Comparison of ENCODE assay signal across 8 cellular contexts in genomic region chr15:25710184-25710583, GRCh38.
DNase-seq lines count a peak whose midpoint lies in the region; ATAC-seq and TF ChIP-seq lines count a peak whose summit lies in the region.

No MANE protein-coding gene starts in this region.

- no peak overlapping the region for H3K4me3 ChIP-seq in GM23338
- no peak overlapping the region for H3K4me3 ChIP-seq in tibial nerve

- H3K9me2 ChIP-seq in GM23338 (ENCODE audit: insufficient read depth): no peaks in the 10 kb centered on the region

- H4K20me1 ChIP-seq in GM23338 (replicated peaks; ENCODE audit: insufficient read depth): no peaks in the 10 kb centered on the region

- H3K4me3 Mint-ChIP-seq in GM23338: no peak overlapping the region

- no peaks in the 10 kb centered on the region for H3F3A ChIP-seq in GM23338 (replicated peaks; ENCODE audit: low read depth)

- H2AFZ ChIP-seq in GM23338: no peak overlapping the region

- DNase-seq in AG08396 (ENCODE audit: low spot score) (peak; percentile 63), GM23338 (ENCODE audit: low spot score) (peak; percentile 82), UCSD-AML1 (lab: John Stamatoyannopoulos, UW; ENCODE audit: unreplicated experiment) (peak; percentile 46), myocyte (ENCODE audit: low read depth) (peak; percentile 32), tibial nerve (ENCODE audit: low spot score in 2 of 2) (peak in 1 of 2 donors; percentile 20), NOMO-1 (lab: John Stamatoyannopoulos, UW; ENCODE audit: unreplicated experiment in 2 of 2) (no peak), inferior parietal cortex (ENCODE audit: extremely low spot score) (no peak)
- peak; percentile 10 for DNase-seq in central memory CD4-positive, alpha-beta T cell

- no peaks in the 10 kb centered on the region for H3K79me2 ChIP-seq in GM23338 (replicated peaks; ENCODE audit: insufficient read depth)

- H3K27ac Mint-ChIP-seq in GM23338: no peak overlapping the region

- no peaks in the 10 kb centered on the region for H3K9me3 Mint-ChIP-seq in GM23338

- TF ChIP-seq EP300 in tibial nerve (IDR thresholded peaks at IDR 0.05): no peak

- H3K4me1 Mint-ChIP-seq in GM23338: 0 out of 3 replicates have a peak, but pooled peaks cover 4% of the 10 kb centered on the region

- H3K4me2 ChIP-seq in GM23338: no peak overlapping the region

- H3K36me3 ChIP-seq in GM23338 (ENCODE audit: insufficient read depth): no peaks in the 10 kb centered on the region
- H3K36me3 ChIP-seq in tibial nerve: peaks cover 0 to 25% (median 0%) of the 10 kb centered on the region in 3 donors

- H3K36me3 Mint-ChIP-seq in GM23338 (ENCODE audit: low read depth): no peaks in the 10 kb centered on the region

- H3K27ac ChIP-seq in GM23338 (ENCODE audit: low read depth): no peak overlapping the region
- no peak overlapping the region for H3K27ac ChIP-seq in tibial nerve

- ATAC-seq in GM23338: peak; percentile 97

- H3K27me3 Mint-ChIP-seq in GM23338 (ENCODE audit: insufficient read depth, low read depth, poor library complexity): peaks cover 8% of the 10 kb centered on the region

- H3K4me1 ChIP-seq in GM23338 (ENCODE audit: insufficient read depth) (no peaks in the 10 kb centered on the region), tibial nerve (no peaks in the 10 kb centered on the region)

- no peak for TF ChIP-seq POLR2A in tibial nerve (IDR thresholded peaks at IDR 0.05)

- H3K27me3 ChIP-seq in GM23338 (ENCODE audit: insufficient read depth) (no peaks in the 10 kb centered on the region), tibial nerve (no peaks in the 10 kb centered on the region)

- 34 to 56% methylated on average over 6 to 10 of the region's 10 CpGs for WGBS in tibial nerve, 2 donors

- TF ChIP-seq CTCF in GM23338 (conservative IDR thresholded peaks at IDR 0.05; ENCODE audit: low read depth in 2 of 2) (peak; percentile 78 to 92), tibial nerve (IDR thresholded peaks at IDR 0.05) (peak in 3 of 5 experiments; percentile 17 to 43 (median 41))

- no peaks in the 10 kb centered on the region for H3K9me3 ChIP-seq in tibial nerve

TF ChIP-seq in GM23338, 12 proteins besides CTCF, POLR2A, EP300 and RAD21:
- TF ChIP-seq EZH2phosphoT487 (IDR thresholded peaks at IDR 0.05; ENCODE audit: unreplicated experiment) (no peak), EZH2 (IDR thresholded peaks at IDR 0.05; ENCODE audit: low read depth, unreplicated experiment) (no peak), CREB1 (CRISPR knock-in tag; IDR thresholded peaks at IDR 0.05; ENCODE audit: low read depth) (no peak), ZNF331 (CRISPR knock-in tag; IDR thresholded peaks at IDR 0.05; ENCODE audit: low read depth) (no peak), REST (IDR thresholded peaks at IDR 0.05; ENCODE audit: unreplicated experiment) (no peak), JUNB (IDR thresholded peaks at IDR 0.05; ENCODE audit: unreplicated experiment) (no peak), ZNF114 (CRISPR knock-in tag; IDR thresholded peaks at IDR 0.05) (no peak), POLR2AphosphoS5 (IDR thresholded peaks at IDR 0.05; ENCODE audit: low read depth) (no peak), ZNF462 (CRISPR knock-in tag; IDR thresholded peaks at IDR 0.05) (no peak), ETS1 (IDR thresholded peaks at IDR 0.05) (no peak), NANOG (IDR thresholded peaks at IDR 0.05; ENCODE audit: borderline replicate concordance) (no peak), STAT1 (IDR thresholded peaks at IDR 0.05; ENCODE audit: unreplicated experiment) (no peak)

Comparison
In these comparisons a context has a peak if more than half of its experiments do, and no peak if none do; other contexts are left out.
1. DNase-seq: peak in AG08396 (single experiment), GM23338 (single experiment), UCSD-AML1 (single experiment), central memory CD4-positive, alpha-beta T cell (single experiment) and myocyte (single experiment); none in NOMO-1 (0 of 2) and inferior parietal cortex (single experiment).